Comparison of ENCODE assay signal across 8 cellular contexts in genomic region chr12:6563448-6564050, GRCh38. TPM values are rescaled to one million over a fixed set of nuclear protein-coding genes. Genes with fewer than 3 reads are reported as not detected.
A peak's percentile ranks its signal among the peaks of the same experiment; 100 is the strongest.
DNase-seq lines count a peak whose midpoint lies in the region; ATAC-seq and TF ChIP-seq lines count a peak whose summit lies in the region.

No MANE protein-coding gene starts in this region.

- no peak overlapping the region for H3K27ac ChIP-seq in CD8-positive, alpha-beta T cell (ENCODE audit: low read depth, low read length)

- H3K36me3 Mint-ChIP-seq in CD8-positive, alpha-beta T cell = peaks cover 81% of the 10 kb centered on the region
- H3K36me3 Mint-ChIP-seq in activated naive CD8-positive, alpha-beta T cell treated with anti-CD3 and anti-CD28 coated beads, Interleukin-2, amount 50 U/mL, for 24 hours (ENCODE audit: low read depth) = peaks cover 84% of the 10 kb centered on the region

- no peak overlapping the region for H3K4me3 Mint-ChIP-seq in CD8-positive, alpha-beta T cell
- no peak overlapping the region for H3K4me3 Mint-ChIP-seq in activated naive CD8-positive, alpha-beta T cell treated with anti-CD3 and anti-CD28 coated beads, Interleukin-2, amount 50 U/mL, for 24 hours

- H3K4me1 Mint-ChIP-seq in CD8-positive, alpha-beta T cell (ENCODE audit: low read depth) = peaks cover 42% of the 10 kb centered on the region
- peaks cover 56% of the 10 kb centered on the region for H3K4me1 Mint-ChIP-seq in activated naive CD8-positive, alpha-beta T cell treated with anti-CD3 and anti-CD28 coated beads, Interleukin-2, amount 50 U/mL, for 24 hours

- peak; percentile 39 to 82 (median 69) for DNase-seq in CD8-positive, alpha-beta T cell
- DNase-seq in HT-29 (ENCODE audit: low spot score) = peak; percentile 66
- peak; percentile 30 to 62 (median 42) for DNase-seq in T-helper 1 cell
- DNase-seq in activated naive CD8-positive, alpha-beta T cell treated with anti-CD3 and anti-CD28 coated beads, Interleukin-2, amount 50 U/mL, for 24 hours = peak; percentile 81
- DNase-seq in inferior parietal cortex (ENCODE audit: extremely low spot score) = peak; percentile 57
- DNase-seq in stimulated activated CD4-positive, alpha-beta T cell treated with anti-CD3 and anti-CD28 coated beads, TNF-alpha, amount 100 ng/mL, for 1 hour (ENCODE audit: low read depth in 3 of 3, low spot score in 1 of 3) = peak in 2 of 3 donors; percentile 39 to 59
- no peak for DNase-seq in SHP77 treated with DMSO at 0.1 percent for 48 hours (lab: John Stamatoyannopoulos, UW)

- H3K4me1 ChIP-seq in CD8-positive, alpha-beta T cell (ENCODE audit: insufficient read depth, low read length) = peaks cover 18% of the 10 kb centered on the region

- peak overlapping the region; percentile 78 for H3K27ac Mint-ChIP-seq in CD8-positive, alpha-beta T cell
- H3K27ac Mint-ChIP-seq in activated naive CD8-positive, alpha-beta T cell treated with anti-CD3 and anti-CD28 coated beads, Interleukin-2, amount 50 U/mL, for 24 hours = no peak overlapping the region

- H3K27me3 ChIP-seq in CD8-positive, alpha-beta T cell (ENCODE audit: insufficient read depth, low read length) = no peaks in the 10 kb centered on the region

- POLR2A ChIA-PET in CD8-positive, alpha-beta T cell (lab: Charles Lee) = interaction anchor here (0.9 kb wide), 1 partner anchor 14 kb away, joined by 5 read pairs; no protein-coding TSS in a partner anchor

- H3K27me3 Mint-ChIP-seq in CD8-positive, alpha-beta T cell (ENCODE audit: low read depth) = no peaks in the 10 kb centered on the region
- no peaks in the 10 kb centered on the region for H3K27me3 Mint-ChIP-seq in activated naive CD8-positive, alpha-beta T cell treated with anti-CD3 and anti-CD28 coated beads, Interleukin-2, amount 50 U/mL, for 24 hours

- H3K4me3 ChIP-seq in CD8-positive, alpha-beta T cell (ENCODE audit: low read depth, low read length) = no peak overlapping the region

- TF ChIP-seq CTCF in CD8-positive, alpha-beta T cell (IDR thresholded peaks at IDR 0.05) = peak; percentile 71

- no peaks in the 10 kb centered on the region for H3K9me3 Mint-ChIP-seq in CD8-positive, alpha-beta T cell
- H3K9me3 Mint-ChIP-seq in activated naive CD8-positive, alpha-beta T cell treated with anti-CD3 and anti-CD28 coated beads, Interleukin-2, amount 50 U/mL, for 24 hours = no peaks in the 10 kb centered on the region

- peak; percentile 27 for ATAC-seq in CD8-positive, alpha-beta T cell
- peak; percentile 33 for ATAC-seq in activated naive CD8-positive, alpha-beta T cell treated with anti-CD3 and anti-CD28 coated beads, Interleukin-2, amount 50 U/mL, for 24 hours
- no peak for ATAC-seq in HG03095 (IDR thresholded peaks at IDR 0.05; ENCODE audit: unreplicated experiment)

- CTCF ChIA-PET in CD8-positive, alpha-beta T cell (lab: Charles Lee) = interaction anchor here (0.6 to 4.7 kb wide), 27 partner anchors 10 to 220 kb away, joined by 3 to 38 read pairs (median 4); partner anchors contain the start of gene IFFO1

- peaks cover 52% of the 10 kb centered on the region for H3K36me3 ChIP-seq in CD8-positive, alpha-beta T cell (ENCODE audit: insufficient read depth, low read length)

- intact Hi-C loops in CD8-positive, alpha-beta T cell (cut with DNase I, micrococcal nuclease) = loop anchor here (1.0 to 5.0 kb wide), 3 partner anchors 121 to 264 kb away; partner anchors contain the start of gene P3H3 (in 1 of the 2)

- no peaks in the 10 kb centered on the region for H3K9me3 ChIP-seq in CD8-positive, alpha-beta T cell (ENCODE audit: low read length)

RNA-seq across cellular contexts. Expression of gene NOP2, which starts 4.5 kb away (rescaled TPM):
- 10 to 100 TPM; 74.4 to 83.6 TPM for total RNA-seq in CD8-positive, alpha-beta T cell
- 73.5 and 74.9 TPM in 2 replicates for total RNA-seq in HT-29 (2014; rRNA removed; shearing (Covaris generic))

RNA-seq across cellular contexts. Expression of gene IFFO1, which starts 7.7 kb away (rescaled TPM):
- total RNA-seq in CD8-positive, alpha-beta T cell = 10 to 100 TPM; 16.7 to 18.4 TPM
- total RNA-seq in HT-29 (2014; rRNA removed; shearing (Covaris generic)) = 0.37 and 0.41 TPM in 2 replicates

RNA-seq across cellular contexts. Expression of gene GAPDH, which starts 29.2 kb away (rescaled TPM):
- total RNA-seq in CD8-positive, alpha-beta T cell = 100 to 1,000 TPM; 503 to 513 TPM
- total RNA-seq in HT-29 (2014; rRNA removed; shearing (Covaris generic)) = 6,490 and 6,870 TPM in 2 replicates

RNA-seq across cellular contexts. Expression of gene CHD4, which starts 43.6 kb away (rescaled TPM):
- 100 to 1,000 TPM; 289 to 295 TPM for total RNA-seq in CD8-positive, alpha-beta T cell
- 253 and 269 TPM in 2 replicates for total RNA-seq in HT-29 (2014; rRNA removed; shearing (Covaris generic))

Comparison
In these comparisons a context has a peak if more than half of its experiments do, and no peak if none do; other contexts are left out.
1. RNA of gene IFFO1, which starts 7.7 kb away (total RNA-seq): 16.7 to 18.4 TPM in CD8-positive, alpha-beta T cell; 0.37 to 0.41 TPM in HT-29; every median in the first group is over 10 times any median in the second.
2. RNA of gene GAPDH, which starts 29.2 kb away (total RNA-seq): 6,490 to 6,870 TPM in HT-29; 503 to 513 TPM in CD8-positive, alpha-beta T cell; every median in the first group is over 10 times any median in the second.